In the genomic region with DNA sequence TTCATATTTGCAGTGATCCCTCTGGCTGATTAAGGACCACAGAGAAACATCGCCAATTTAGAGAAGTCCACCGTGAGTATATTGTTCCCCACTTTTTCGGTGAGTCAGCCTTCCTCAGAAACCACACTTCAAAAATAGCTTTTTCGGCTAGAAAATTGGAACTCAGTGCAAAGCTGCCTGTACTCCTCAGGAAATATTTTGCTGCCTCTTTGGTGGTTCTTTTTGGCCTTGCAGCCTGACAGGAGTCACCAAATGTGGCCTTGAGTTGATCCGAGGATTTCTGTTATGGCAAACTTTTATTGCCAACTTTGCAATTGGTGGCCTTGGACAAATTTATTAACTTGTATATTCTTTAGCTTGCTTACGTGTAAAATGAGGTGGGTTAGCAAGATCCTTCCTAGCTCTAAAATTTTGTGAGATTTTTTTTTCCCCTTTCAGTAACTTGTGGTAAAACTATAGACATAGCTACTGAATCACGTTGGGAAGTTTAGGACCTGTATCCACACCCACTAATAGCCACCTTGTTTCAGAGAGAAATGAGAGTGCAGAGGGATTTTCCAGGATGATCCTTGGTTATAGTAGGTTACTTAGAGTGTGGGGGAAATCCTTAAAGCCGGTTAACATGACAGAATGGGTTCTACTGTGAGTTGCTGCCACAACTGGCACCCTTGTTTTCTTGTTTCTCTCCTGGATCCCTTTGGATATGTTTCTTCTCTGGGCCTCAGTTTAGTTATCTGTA, we compare ENCODE assay signal across 8 cellular contexts. TPM values are rescaled to one million over a fixed set of nuclear protein-coding genes. Genes with fewer than 3 reads are reported as not detected.
DNase-seq lines count a peak whose midpoint lies in the region; ATAC-seq, FAIRE-seq and TF ChIP-seq lines count a peak whose summit lies in the region.

No MANE protein-coding gene starts in this region.

- H4K8ac ChIP-seq in mesendoderm (ENCODE audit: low read depth, low read length): no peak overlapping the region

- H3K4me3 Mint-ChIP-seq in T-cell: peak overlapping the region; percentile 56 to 77 (median 64)
- H3K4me3 Mint-ChIP-seq in stimulated activated naive CD8-positive, alpha-beta T cell treated with anti-CD3 and anti-CD28 coated beads, Interleukin-15, Interleukin-2, amounts not matched to agents 100 ng/mL and 50 ng/mL, for 24 hours: peak overlapping the region; percentile 70

- peak in 1 of 4 experiments; percentile 1 for ATAC-seq in T-cell (replicated peaks in 1 of 4)
- ATAC-seq in GM18870 (IDR thresholded peaks at IDR 0.05; ENCODE audit: unreplicated experiment): no peak
- ATAC-seq in GM18873 (IDR thresholded peaks at IDR 0.05; ENCODE audit: low FRiP score, unreplicated experiment): no peak

- no peak overlapping the region for H3K4me2 ChIP-seq in mesendoderm (ENCODE audit: low read length)

- H3K36me3 Mint-ChIP-seq in T-cell: peaks cover 32% of the 10 kb centered on the region
- peaks cover 52% of the 10 kb centered on the region for H3K36me3 Mint-ChIP-seq in stimulated activated naive CD8-positive, alpha-beta T cell treated with anti-CD3 and anti-CD28 coated beads, Interleukin-15, Interleukin-2, amounts not matched to agents 100 ng/mL and 50 ng/mL, for 24 hours (ENCODE audit: low read depth)

- H2AK5ac ChIP-seq in mesendoderm (ENCODE audit: low read length): no peak overlapping the region

- TF ChIP-seq POLR2A in H54 (IDR thresholded peaks at IDR 0.05; ENCODE audit: low read depth, low read length): no peak

- H3K56ac ChIP-seq in mesendoderm (ENCODE audit: low read length): no peak overlapping the region

- WGBS in mesendoderm (ENCODE audit: extremely low coverage, insufficient coverage, low lambda C conversion rate): no CpG with 5 or more reads among the region's 8 CpGs

- DNase-seq in H54 (ENCODE audit: insufficient read length, low spot score) (no peak), T-cell (no peak), fibroblast of the aortic adventitia (ENCODE audit: low read depth) (peak; percentile 72), HEK293T (ENCODE audit: extremely low spot score) (no peak), mesendoderm (no peak)

- H3K4me1 ChIP-seq in mesendoderm (ENCODE audit: control insufficient read depth, low read depth, low read length): no peaks in the 10 kb centered on the region

- H3K4me1 Mint-ChIP-seq in T-cell: peaks cover 87 to 89% (median 87%) of the 10 kb centered on the region in 3 donors
- peaks cover 86% of the 10 kb centered on the region for H3K4me1 Mint-ChIP-seq in stimulated activated naive CD8-positive, alpha-beta T cell treated with anti-CD3 and anti-CD28 coated beads, Interleukin-15, Interleukin-2, amounts not matched to agents 100 ng/mL and 50 ng/mL, for 24 hours (ENCODE audit: low read depth)

- no peaks in the 10 kb centered on the region for H3K79me1 ChIP-seq in mesendoderm (ENCODE audit: low read length)

- no peak overlapping the region for H2BK5ac ChIP-seq in mesendoderm (ENCODE audit: low read length)

- POLR2A ChIA-PET in T-cell (lab: Charles Lee): interaction anchor here (0.6 to 1.5 kb wide), 5 partner anchors 9 to 47 kb away, joined by 3 to 8 read pairs (median 5); no protein-coding TSS in a partner anchor
- POLR2A ChIA-PET in HEK293T (lab: Yijun Ruan, JAX): no interaction called here

- no peak overlapping the region for H3K9ac ChIP-seq in mesendoderm (ENCODE audit: low read length)

- TF ChIP-seq CTCF in fibroblast of the aortic adventitia (IDR thresholded peaks at IDR 0.05; ENCODE audit: insufficient read depth, low read length): no peak

- H3K4me3 ChIP-seq in fibroblast of the aortic adventitia (ENCODE audit: low read depth, low read length) (no peak overlapping the region), mesendoderm (ENCODE audit: low read length) (no peak overlapping the region)

- CTCF ChIA-PET in T-cell (lab: Charles Lee): interaction anchor here (0.6 to 2.0 kb wide), 9 partner anchors 8 to 37 kb away, joined by 3 to 6 read pairs (median 4); a partner anchor contains a TSS
- CTCF ChIA-PET in HEK293T (lab: Yijun Ruan, JAX): no interaction called here

- H2BK120ac ChIP-seq in mesendoderm (ENCODE audit: low read depth, low read length): no peak overlapping the region

- no peaks in the 10 kb centered on the region for H3K27me3 Mint-ChIP-seq in T-cell
- no peaks in the 10 kb centered on the region for H3K27me3 Mint-ChIP-seq in stimulated activated naive CD8-positive, alpha-beta T cell treated with anti-CD3 and anti-CD28 coated beads, Interleukin-15, Interleukin-2, amounts not matched to agents 100 ng/mL and 50 ng/mL, for 24 hours

- no peak overlapping the region for H3K18ac ChIP-seq in mesendoderm (ENCODE audit: low read length)

- no peak overlapping the region for H3K23ac ChIP-seq in mesendoderm (ENCODE audit: low read length)

- no peak overlapping the region for H2BK15ac ChIP-seq in mesendoderm (replicated peaks; ENCODE audit: low read depth)

- no peaks in the 10 kb centered on the region for H3K27me3 ChIP-seq in mesendoderm (ENCODE audit: insufficient read depth, low read length, poor library complexity)

- H3K36me3 ChIP-seq in mesendoderm (ENCODE audit: control insufficient read depth, insufficient read depth, low read length): no peaks in the 10 kb centered on the region

- peak overlapping the region; percentile 97 to 98 for H3K27ac Mint-ChIP-seq in T-cell
- H3K27ac Mint-ChIP-seq in stimulated activated naive CD8-positive, alpha-beta T cell treated with anti-CD3 and anti-CD28 coated beads, Interleukin-15, Interleukin-2, amounts not matched to agents 100 ng/mL and 50 ng/mL, for 24 hours: peak overlapping the region; percentile 94

- no peaks in the 10 kb centered on the region for H3K79me2 ChIP-seq in mesendoderm (ENCODE audit: control insufficient read depth, insufficient read depth, low read length)

- no peak overlapping the region for H3K27ac ChIP-seq in mesendoderm (ENCODE audit: low read depth, low read length)

- FAIRE-seq in H54 (lab: Jason Lieb, UNC): peak; percentile 65

- no peaks in the 10 kb centered on the region for H3K9me3 Mint-ChIP-seq in T-cell
- no peaks in the 10 kb centered on the region for H3K9me3 Mint-ChIP-seq in stimulated activated naive CD8-positive, alpha-beta T cell treated with anti-CD3 and anti-CD28 coated beads, Interleukin-15, Interleukin-2, amounts not matched to agents 100 ng/mL and 50 ng/mL, for 24 hours

- H3K4ac ChIP-seq in mesendoderm (ENCODE audit: low read depth, low read length): no peak overlapping the region

- no peak overlapping the region for H4K5ac ChIP-seq in mesendoderm (ENCODE audit: low read length)

TF ChIP-seq in HEK293T, 16 proteins besides CTCF, POLR2A, EP300 and RAD21:
- no peak for TF ChIP-seq SUZ12 (IDR thresholded peaks at IDR 0.05)
- no peak for TF ChIP-seq NFRKB (IDR thresholded peaks at IDR 0.05)
- TF ChIP-seq, protein P1, sequence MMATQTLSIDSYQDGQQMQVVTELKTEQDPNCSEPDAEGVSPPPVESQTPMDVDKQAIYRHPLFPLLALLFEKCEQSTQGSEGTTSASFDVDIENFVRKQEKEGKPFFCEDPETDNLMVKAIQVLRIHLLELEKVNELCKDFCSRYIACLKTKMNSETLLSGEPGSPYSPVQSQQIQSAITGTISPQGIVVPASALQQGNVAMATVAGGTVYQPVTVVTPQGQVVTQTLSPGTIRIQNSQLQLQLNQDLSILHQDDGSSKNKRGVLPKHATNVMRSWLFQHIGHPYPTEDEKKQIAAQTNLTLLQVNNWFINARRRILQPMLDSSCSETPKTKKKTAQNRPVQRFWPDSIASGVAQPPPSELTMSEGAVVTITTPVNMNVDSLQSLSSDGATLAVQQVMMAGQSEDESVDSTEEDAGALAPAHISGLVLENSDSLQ (IDR thresholded peaks at IDR 0.05): no peak

RNA-seq across cellular contexts. Expression of a gene that starts 9.9 kb away (rescaled TPM):
- total RNA-seq in T-cell: 100 to 1,000 TPM; 106 to 135 (median 127) TPM
- 108 and 177 TPM in 2 replicates for total RNA-seq in fibroblast of the aortic adventitia (ENCODE audit: low replicate concordance)
- polyA plus RNA-seq in mesendoderm (2013, experiment 1 of 2): 21.1 TPM
- 21.6 TPM for polyA plus RNA-seq in mesendoderm (2013, experiment 2 of 2)

RNA-seq across cellular contexts. Expression of a gene that starts 14.5 kb away (rescaled TPM):
- total RNA-seq in T-cell: 10 to 100 TPM; 62.7 to 83.1 (median 73.2) TPM
- total RNA-seq in fibroblast of the aortic adventitia (ENCODE audit: low replicate concordance): 46.4 and 76.9 TPM in 2 replicates
- 54.4 TPM for polyA plus RNA-seq in mesendoderm (2013, experiment 1 of 2)
- polyA plus RNA-seq in mesendoderm (2013, experiment 2 of 2): 53.9 TPM

RNA-seq across cellular contexts. Expression of a gene that starts 27.8 kb away (rescaled TPM):
- total RNA-seq in T-cell (not detected), fibroblast of the aortic adventitia (ENCODE audit: low replicate concordance) (not detected in 2 replicates)
- not detected for polyA plus RNA-seq in mesendoderm (2013, experiment 1 of 2)
- not detected for polyA plus RNA-seq in mesendoderm (2013, experiment 2 of 2)

RNA-seq across cellular contexts. Expression of a gene that starts 42.5 kb away (rescaled TPM):
- total RNA-seq in T-cell (10 to 100 TPM; 39.9 to 80.4 (median 46.1) TPM), fibroblast of the aortic adventitia (ENCODE audit: low replicate concordance) (41.0 and 50.9 TPM in 2 replicates)
- polyA plus RNA-seq in mesendoderm (2013, experiment 1 of 2): 10.9 TPM
- polyA plus RNA-seq in mesendoderm (2013, experiment 2 of 2): 11.2 TPM
